Comparison of ENCODE assay signal across 3 cellular contexts in genomic region chr6:142329486-142330113, GRCh38.
TF ChIP-seq lines count a peak whose summit lies in the region.

No MANE protein-coding gene starts in this region.

TF ChIP-seq in SK-N-SH, 30 proteins besides CTCF, POLR2A, EP300 and RAD21 (continued from another document):
- TF ChIP-seq MEF2A (IDR thresholded peaks at IDR 0.05; ENCODE audit: borderline replicate concordance, low read depth), result no peak
- TF ChIP-seq JUND (IDR thresholded peaks at IDR 0.05), result no peak
- no peak for TF ChIP-seq RCOR1 (IDR thresholded peaks at IDR 0.05; ENCODE audit: low read length)
- no peak for TF ChIP-seq NRF1 (IDR thresholded peaks at IDR 0.05; ENCODE audit: low read depth, low read length)
- TF ChIP-seq NFIC (IDR thresholded peaks at IDR 0.05; ENCODE audit: borderline replicate concordance), result no peak
- no peak for TF ChIP-seq MAX (IDR thresholded peaks at IDR 0.05; ENCODE audit: low read depth)
- no peak for TF ChIP-seq TAF1 (IDR thresholded peaks at IDR 0.05; ENCODE audit: borderline replicate concordance, low read depth, low read length)
- no peak for TF ChIP-seq IRF3 (IDR thresholded peaks at IDR 0.05; ENCODE audit: low read depth, low read length)
- no peak for TF ChIP-seq MXI1 (IDR thresholded peaks at IDR 0.05; ENCODE audit: low read depth, low read length)
- no peak for TF ChIP-seq REST (IDR thresholded peaks at IDR 0.05; ENCODE audit: low read depth, low read length)
- TF ChIP-seq CHD2 (IDR thresholded peaks at IDR 0.05; ENCODE audit: low read length, partially characterized antibody), result no peak
- TF ChIP-seq TCF12 (IDR thresholded peaks at IDR 0.05), result no peak
- TF ChIP-seq GATA2 (CRISPR knock-in tag; IDR thresholded peaks at IDR 0.05), result no peak
- no peak for TF ChIP-seq EZH2phosphoT487 (IDR thresholded peaks at IDR 0.05; ENCODE audit: borderline replicate concordance, low read depth)

TF ChIP-seq in SK-N-SH treated with all-trans-retinoic acid at 6 μM for 48 hours, 23 proteins besides CTCF, POLR2A, EP300 and RAD21 (continued from another document):
- no peak for TF ChIP-seq PATZ1 (CRISPR knock-in tag; IDR thresholded peaks at IDR 0.05; ENCODE audit: borderline replicate concordance)
- no peak for TF ChIP-seq ESRRG (CRISPR knock-in tag; IDR thresholded peaks at IDR 0.05)
- TF ChIP-seq ZNF8 (CRISPR knock-in tag; IDR thresholded peaks at IDR 0.05), result no peak
- TF ChIP-seq CREB5 (CRISPR knock-in tag; IDR thresholded peaks at IDR 0.05; ENCODE audit: low read depth), result no peak
- TF ChIP-seq GLIS3 (CRISPR knock-in tag; IDR thresholded peaks at IDR 0.05), result no peak
- no peak for TF ChIP-seq ZNF565 (CRISPR knock-in tag; conservative IDR thresholded peaks at IDR 0.05; ENCODE audit: low read depth)
- no peak for TF ChIP-seq PPARA (CRISPR knock-in tag; IDR thresholded peaks at IDR 0.05; ENCODE audit: borderline replicate concordance)
- TF ChIP-seq ARNTL (CRISPR knock-in tag; IDR thresholded peaks at IDR 0.05; ENCODE audit: borderline replicate concordance, low read depth), result no peak
- TF ChIP-seq ISL1 (CRISPR knock-in tag; IDR thresholded peaks at IDR 0.05), result no peak
- TF ChIP-seq ZC3H10 (CRISPR knock-in tag; IDR thresholded peaks at IDR 0.05), result no peak
- TF ChIP-seq ZFP30 (CRISPR knock-in tag; IDR thresholded peaks at IDR 0.05), result no peak

TF ChIP-seq in WTC11, 78 proteins besides CTCF, POLR2A, EP300 and RAD21 (continued from another document):
- TF ChIP-seq USF1 (CRISPR knock-in tag; IDR thresholded peaks at IDR 0.05), result no peak
